In the genomic region with DNA sequence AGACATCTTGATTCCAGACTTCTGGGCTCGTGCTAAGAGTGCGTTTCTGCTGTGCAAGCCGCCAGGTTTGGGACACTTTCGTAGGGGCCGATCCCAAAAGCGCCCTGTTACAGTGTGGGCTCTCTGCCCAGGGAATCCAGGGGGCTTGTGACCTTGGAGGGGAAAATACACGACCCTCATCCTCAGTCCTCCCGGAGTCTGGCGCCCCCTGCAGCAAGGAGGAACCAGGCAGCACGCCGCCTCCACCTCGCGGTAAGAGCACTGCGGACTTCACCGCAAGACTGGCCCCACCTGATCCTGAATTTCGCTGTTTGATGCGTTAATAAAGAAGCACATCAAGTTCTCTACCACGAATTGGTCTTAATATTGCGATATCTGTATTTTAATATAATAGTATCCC, we compare ENCODE assay signal across 13 cellular contexts. TPM values are rescaled to one million over a fixed set of nuclear protein-coding genes. Genes with fewer than 3 reads are reported as not detected.
A peak's percentile ranks its signal among the peaks of the same experiment; 100 is the strongest.
DNase-seq lines count a peak whose midpoint lies in the region; ATAC-seq and TF ChIP-seq lines count a peak whose summit lies in the region.
"Had no signal": no experiment of that assay in that cellular context is flagged by ENCODE, and none has a peak within 500 bp of the region (broad histone marks: within the 10 kb centered on the region; RNA-seq: fewer than 3 reads in every experiment).

No MANE protein-coding gene starts in this region.

- H3K9me2 ChIP-seq in SK-N-SH (no peaks in the 10 kb centered on the region), HCT116 (ENCODE audit: insufficient read depth) (no peaks in the 10 kb centered on the region)

- H3K27ac Mint-ChIP-seq in nephron progenitor cell, result no peak overlapping the region
- H3K27ac Mint-ChIP-seq: stimulated activated memory B cell treated with anti-CD40 and anti-IgM and Interleukin-4, amounts not matched to agents 10 μg/mL and 1 μg/mL and 100 μg/mL, for 72 hours had no signal

- CTCF ChIA-PET in SK-N-SH (lab: Yijun Ruan, JAX) (interaction anchor here (0.7 to 3.8 kb wide), 11 partner anchors 11 to 486 kb away, joined by 3 to 24 read pairs (median 4); no protein-coding TSS in a partner anchor), HCT116 (lab: Charles Lee) (no interaction called here)

- H3K4me3 ChIP-seq in SK-N-SH (ENCODE audit: low read depth in 2 of 2, low read length in 1 of 2) (no peak overlapping the region; a peak in 1 of 4 replicates), HCT116 (replicated peaks in 1 of 2; ENCODE audit: low read depth in 1 of 2, low read length in 2 of 2) (no peak overlapping the region), brain microvascular endothelial cell (ENCODE audit: low read depth, low read length) (no peak overlapping the region)
- H3K4me3 ChIP-seq: ascending aorta had no signal

- H3K9me3 ChIP-seq in SK-N-SH (no peaks in the 10 kb centered on the region), HCT116 (ENCODE audit: control insufficient read depth in 1 of 2, insufficient read depth in 1 of 2, low read depth in 1 of 2, low read length in 2 of 2) (no peaks in the 10 kb centered on the region)
- H3K9me3 ChIP-seq: ascending aorta had no signal

- BruUV-seq in HCT116 (replicated peaks; lab: Mats Ljungman, UMichigan), result no TSS peak

- H3K36me3 ChIP-seq in SK-N-SH (replicated peaks in 1 of 2; ENCODE audit: control insufficient read depth in 1 of 2, insufficient read depth in 2 of 2, low read length in 1 of 2), result peaks cover 7 to 8% of the 10 kb centered on the region in 2 experiments
- H3K36me3 ChIP-seq in HCT116 (ENCODE audit: control insufficient read depth in 1 of 2, insufficient read depth in 2 of 2, low read length in 2 of 2), result peaks cover 11 to 51% of the 10 kb centered on the region in 2 experiments
- peaks cover 41% of the 10 kb centered on the region for H3K36me3 ChIP-seq in brain microvascular endothelial cell (replicated peaks)

- H3K4me1 Mint-ChIP-seq in nephron progenitor cell, result peaks cover 31% of the 10 kb centered on the region

- no peaks in the 10 kb centered on the region for H3K27me3 Mint-ChIP-seq in nephron progenitor cell (ENCODE audit: low read depth, poor library complexity)
- H3K27me3 Mint-ChIP-seq: stimulated activated memory B cell treated with anti-CD40 and anti-IgM and Interleukin-4, amounts not matched to agents 10 μg/mL and 1 μg/mL and 100 μg/mL, for 72 hours had no signal

- H3K4me1 ChIP-seq in SK-N-SH (ENCODE audit: control insufficient read depth in 1 of 2, insufficient read depth in 2 of 2, low read depth in 1 of 2, low read length in 1 of 2), result peaks cover 0 to 16% of the 10 kb centered on the region in 2 experiments; a peak in 1 of 4 replicates
- peaks cover 9 to 29% of the 10 kb centered on the region in 2 experiments; a peak in 3 of 4 replicates for H3K4me1 ChIP-seq in HCT116 (ENCODE audit: control insufficient read depth in 1 of 2, insufficient read depth in 2 of 2, low read length in 2 of 2)

- peaks cover 28% of the 10 kb centered on the region; the same call in 1 of the 2 replicates for H3K79me2 ChIP-seq in SK-N-SH (ENCODE audit: insufficient read depth)
- H3K79me2 ChIP-seq in HCT116 (ENCODE audit: insufficient read depth, low read length), result peaks cover 57% of the 10 kb centered on the region

- H3K4me2 ChIP-seq in SK-N-SH (no peak overlapping the region), HCT116 (ENCODE audit: low read length) (no peak overlapping the region)

- H3K27ac ChIP-seq in SK-N-SH (ENCODE audit: low read depth in 2 of 2, low read length in 1 of 2) (no peak overlapping the region), HCT116 (ENCODE audit: low read depth, low read length) (no peak overlapping the region), brain microvascular endothelial cell (no peak overlapping the region)
- H3K27ac ChIP-seq: ascending aorta, HL-60 had no signal

- H2AFZ ChIP-seq in SK-N-SH (ENCODE audit: low read depth), result no peak overlapping the region
- H2AFZ ChIP-seq in HCT116 (ENCODE audit: low read depth, low read length, poor library complexity, severe bottlenecking), result no peak overlapping the region

- H3K27me3 ChIP-seq in SK-N-SH (ENCODE audit: insufficient read depth) (no peaks in the 10 kb centered on the region), HCT116 (ENCODE audit: insufficient read depth, low read length) (no peaks in the 10 kb centered on the region), brain microvascular endothelial cell (replicated peaks) (no peaks in the 10 kb centered on the region)
- H3K27me3 ChIP-seq: ascending aorta had no signal

- no peaks in the 10 kb centered on the region for H3K9me3 Mint-ChIP-seq in nephron progenitor cell
- H3K9me3 Mint-ChIP-seq: stimulated activated memory B cell treated with anti-CD40 and anti-IgM and Interleukin-4, amounts not matched to agents 10 μg/mL and 1 μg/mL and 100 μg/mL, for 72 hours had no signal

- TF ChIP-seq CTCF in SK-N-SH (IDR thresholded peaks at IDR 0.05) (peak; percentile 54), HCT116 (IDR thresholded peaks at IDR 0.05 in 2 of 3, conservative IDR thresholded peaks at IDR 0.05 in 1 of 3; ENCODE audit: borderline replicate concordance in 1 of 3, insufficient read depth in 1 of 3, low read depth in 2 of 3, low read length in 2 of 3) (peak in 2 of 3 experiments; percentile 61 to 62; a peak in 5 of 6 replicates), brain microvascular endothelial cell (IDR thresholded peaks at IDR 0.05; ENCODE audit: low read depth, low read length, missing control alignments) (peak; percentile 59), nephron progenitor cell (IDR thresholded peaks at IDR 0.05) (no peak)

- no peak overlapping the region for H3K4me3 Mint-ChIP-seq in nephron progenitor cell
- H3K4me3 Mint-ChIP-seq: stimulated activated memory B cell treated with anti-CD40 and anti-IgM and Interleukin-4, amounts not matched to agents 10 μg/mL and 1 μg/mL and 100 μg/mL, for 72 hours had no signal

- H3F3A ChIP-seq in SK-N-SH (replicated peaks; ENCODE audit: insufficient read depth), result no peaks in the 10 kb centered on the region

- H3K36me3 Mint-ChIP-seq in nephron progenitor cell (ENCODE audit: low read depth), result peaks cover 44% of the 10 kb centered on the region

- ATAC-seq in SK-N-SH treated with all-trans-retinoic acid at 6 μM for 48 hours (no peak), HCT116 (no peak)
- ATAC-seq: stimulated activated memory B cell treated with anti-CD40 and anti-IgM and Interleukin-4, amounts not matched to agents 10 μg/mL and 1 μg/mL and 100 μg/mL, for 72 hours had no signal

- H3K9ac ChIP-seq in SK-N-SH, result no peak overlapping the region
- H3K9ac ChIP-seq in HCT116 (ENCODE audit: low read length), result no peak overlapping the region

- intact Hi-C loops in HCT116 (cut with micrococcal nuclease), result no loop called here

- TF ChIP-seq POLR2A in HCT116 (IDR thresholded peaks at IDR 0.05; ENCODE audit: borderline replicate concordance, extremely low read depth, insufficient read depth, insufficient read length), result no peak

- WGBS in SK-N-SH (ENCODE audit: low lambda C conversion rate), result 91% methylated on average over 10 of the region's 19 CpGs

- DNase-seq in SK-N-SH (peak; percentile 76), HCT116 (ENCODE audit: low read depth, low spot score) (no peak), brain microvascular endothelial cell (no peak), nephron progenitor cell (peak; percentile 43), G401 (ENCODE audit: low spot score) (no peak), HK-2 (ENCODE audit: unreplicated experiment) (no peak), Ammon's horn (ENCODE audit: low spot score) (no peak)
- DNase-seq: ACHN; activated CD8-positive, alpha-beta memory T cell treated with anti-CD3 and anti-CD28 coated beads, Interleukin-2, amount 50 U/mL, for 4 hours had no signal

- in situ Hi-C loops in brain microvascular endothelial cell (cut with HindIII; ENCODE audit: low pct_ligation_motif_present, low sequenced_read_pairs) (no loop called here), G401 (cut with HindIII; ENCODE audit: low sequenced_read_pairs) (no loop called here)

- TF ChIP-seq RAD21 in SK-N-SH (IDR thresholded peaks at IDR 0.05; ENCODE audit: low read length) (peak; percentile 39), HCT116 (IDR thresholded peaks at IDR 0.05; ENCODE audit: low read depth) (no peak)

- POLR2A ChIA-PET in SK-N-SH (lab: Yijun Ruan, JAX) (no interaction called here), HCT116 (lab: Charles Lee) (no interaction called here)

- H4K20me1 ChIP-seq in SK-N-SH (ENCODE audit: insufficient read depth), result 0 out of 2 replicates have a peak, but pooled peaks cover 7% of the 10 kb centered on the region
- no peaks in the 10 kb centered on the region for H4K20me1 ChIP-seq in HCT116 (ENCODE audit: insufficient read depth)

- RAD21 ChIA-PET in HCT116 (lab: Charles Lee; ENCODE audit: low non-redundant PET in 1 of 2, low total read pairs in 2 of 2, uncharacterized antibody in 2 of 2, unreplicated experiment in 2 of 2), result no interaction called here

- TF ChIP-seq EP300 in SK-N-SH (IDR thresholded peaks at IDR 0.05; ENCODE audit: borderline replicate concordance in 1 of 2, low read depth in 1 of 2, low read length in 1 of 2), result no peak

RNA-seq across cellular contexts. Expression of gene POLRMT, which starts 5.2 kb away (rescaled TPM):
- 38.2 and 40.1 TPM in 2 replicates for polyA plus RNA-seq in SK-N-SH (2012; rRNA removed)
- 9.6 and 13.7 TPM in 2 replicates for polyA plus RNA-seq in SK-N-SH (2012; cell fraction: cytosol; rRNA removed)
- 157 and 218 TPM in 2 replicates for polyA plus RNA-seq in SK-N-SH (2012; cell fraction: nucleus; rRNA removed)
- total RNA-seq in HCT116 (2021; ENCODE audit: unreplicated experiment), result 138 TPM
- polyA plus RNA-seq in HCT116 (2012), result 175 and 185 TPM in 2 replicates
- 62.0 and 62.8 TPM in 2 replicates for total RNA-seq in G401 (2014; rRNA removed; shearing (Covaris generic))

RNA-seq across cellular contexts. Expression of gene FGF22, which starts 11.5 kb away (rescaled TPM):
- polyA plus RNA-seq in SK-N-SH (2012; rRNA removed), result 0.62 and 0.93 TPM in 2 replicates
- 0.16 and 0.27 TPM in 2 replicates for polyA plus RNA-seq in SK-N-SH (2012; cell fraction: cytosol; rRNA removed)
- 3.5 and 4.7 TPM in 2 replicates for polyA plus RNA-seq in SK-N-SH (2012; cell fraction: nucleus; rRNA removed)
- total RNA-seq in HCT116 (2021; ENCODE audit: unreplicated experiment), result 1.5 TPM
- 0.35 and 0.39 TPM in 2 replicates for polyA plus RNA-seq in HCT116 (2012)
- not detected in 2 replicates for total RNA-seq in G401 (2014; rRNA removed; shearing (Covaris generic))
- total RNA-seq: ascending aorta had no signal

RNA-seq across cellular contexts. Expression of gene RNF126, which starts 34.8 kb away (rescaled TPM):
- 9.0 and 12.9 TPM in 2 replicates for polyA plus RNA-seq in SK-N-SH (2012; rRNA removed)
- polyA plus RNA-seq in SK-N-SH (2012; cell fraction: cytosol; rRNA removed), result 11.9 and 17.2 TPM in 2 replicates
- 43.5 and 64.4 TPM in 2 replicates for polyA plus RNA-seq in SK-N-SH (2012; cell fraction: nucleus; rRNA removed)
- 93.8 TPM for total RNA-seq in HCT116 (2021; ENCODE audit: unreplicated experiment)
- 87.9 and 89.0 TPM in 2 replicates for polyA plus RNA-seq in HCT116 (2012)
- total RNA-seq in G401 (2014; rRNA removed; shearing (Covaris generic)), result 44.5 and 48.7 TPM in 2 replicates

RNA-seq across cellular contexts. Expression of gene HCN2, which starts 38.5 kb away (rescaled TPM):
- polyA plus RNA-seq in SK-N-SH (2012; rRNA removed), result 3.4 and 5.6 TPM in 2 replicates
- 4.4 and 8.7 TPM in 2 replicates for polyA plus RNA-seq in SK-N-SH (2012; cell fraction: cytosol; rRNA removed)
- polyA plus RNA-seq in SK-N-SH (2012; cell fraction: nucleus; rRNA removed), result 11.1 and 12.0 TPM in 2 replicates
- 2.4 TPM for total RNA-seq in HCT116 (2021; ENCODE audit: unreplicated experiment)
- 2.3 TPM in 2 replicates for polyA plus RNA-seq in HCT116 (2012)
- total RNA-seq in G401 (2014; rRNA removed; shearing (Covaris generic)), result 6.0 and 6.7 TPM in 2 replicates
- total RNA-seq: ascending aorta had no signal

RNA-seq across cellular contexts. Expression of gene FSTL3, which starts 48.0 kb away (rescaled TPM):
- 64.4 and 73.0 TPM in 2 replicates for polyA plus RNA-seq in SK-N-SH (2012; rRNA removed)
- polyA plus RNA-seq in SK-N-SH (2012; cell fraction: cytosol; rRNA removed), result 33.6 and 47.9 TPM in 2 replicates
- 259 and 359 TPM in 2 replicates for polyA plus RNA-seq in SK-N-SH (2012; cell fraction: nucleus; rRNA removed)
- total RNA-seq in HCT116 (2021; ENCODE audit: unreplicated experiment), result 29.1 TPM
- 25.7 and 26.1 TPM in 2 replicates for polyA plus RNA-seq in HCT116 (2012)
- 15.0 and 26.0 TPM in 2 replicates for total RNA-seq in G401 (2014; rRNA removed; shearing (Covaris generic))

Comparison
In these comparisons a context has a peak if more than half of its experiments do, and no peak if none do; other contexts are left out.
1. DNase-seq: peak in SK-N-SH (single experiment) and nephron progenitor cell (single experiment); none in HCT116 (single experiment), brain microvascular endothelial cell (single experiment), G401 (single experiment), HK-2 (single experiment) and Ammon's horn (single experiment).